1 cellular context compared by ENCODE assay signal in genomic region chr12:2959508-2960431, GRCh38.
TF ChIP-seq lines count a peak whose summit lies in the region.

No MANE protein-coding gene starts in this region.

TF ChIP-seq in HepG2, 621 proteins besides CTCF, POLR2A, EP300 and RAD21 (continued from another document and continues in another):
- no peak for TF ChIP-seq ZIK1 (CRISPR knock-in tag; IDR thresholded peaks at IDR 0.05; ENCODE audit: borderline replicate concordance, low read depth)
- no peak for TF ChIP-seq ZSCAN9 (CRISPR knock-in tag; IDR thresholded peaks at IDR 0.05; ENCODE audit: borderline replicate concordance)
- TF ChIP-seq PRDM4 (CRISPR knock-in tag; IDR thresholded peaks at IDR 0.05; ENCODE audit: borderline replicate concordance): no peak
- TF ChIP-seq, protein P1, sequence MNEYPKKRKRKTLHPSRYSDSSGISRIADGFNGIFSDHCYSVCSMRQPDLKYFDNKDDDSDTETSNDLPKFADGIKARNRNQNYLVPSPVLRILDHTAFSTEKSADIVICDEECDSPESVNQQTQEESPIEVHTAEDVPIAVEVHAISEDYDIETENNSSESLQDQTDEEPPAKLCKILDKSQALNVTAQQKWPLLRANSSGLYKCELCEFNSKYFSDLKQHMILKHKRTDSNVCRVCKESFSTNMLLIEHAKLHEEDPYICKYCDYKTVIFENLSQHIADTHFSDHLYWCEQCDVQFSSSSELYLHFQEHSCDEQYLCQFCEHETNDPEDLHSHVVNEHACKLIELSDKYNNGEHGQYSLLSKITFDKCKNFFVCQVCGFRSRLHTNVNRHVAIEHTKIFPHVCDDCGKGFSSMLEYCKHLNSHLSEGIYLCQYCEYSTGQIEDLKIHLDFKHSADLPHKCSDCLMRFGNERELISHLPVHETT (CRISPR knock-in tag; conservative IDR thresholded peaks at IDR 0.05): no peak; the same call in none of the 2 replicates
- no peak for TF ChIP-seq PCBP2 (optimal IDR thresholded peaks at IDR 0.05; ENCODE audit: low read depth, low read length, poor library complexity, severe bottlenecking)
- TF ChIP-seq, protein P2, sequence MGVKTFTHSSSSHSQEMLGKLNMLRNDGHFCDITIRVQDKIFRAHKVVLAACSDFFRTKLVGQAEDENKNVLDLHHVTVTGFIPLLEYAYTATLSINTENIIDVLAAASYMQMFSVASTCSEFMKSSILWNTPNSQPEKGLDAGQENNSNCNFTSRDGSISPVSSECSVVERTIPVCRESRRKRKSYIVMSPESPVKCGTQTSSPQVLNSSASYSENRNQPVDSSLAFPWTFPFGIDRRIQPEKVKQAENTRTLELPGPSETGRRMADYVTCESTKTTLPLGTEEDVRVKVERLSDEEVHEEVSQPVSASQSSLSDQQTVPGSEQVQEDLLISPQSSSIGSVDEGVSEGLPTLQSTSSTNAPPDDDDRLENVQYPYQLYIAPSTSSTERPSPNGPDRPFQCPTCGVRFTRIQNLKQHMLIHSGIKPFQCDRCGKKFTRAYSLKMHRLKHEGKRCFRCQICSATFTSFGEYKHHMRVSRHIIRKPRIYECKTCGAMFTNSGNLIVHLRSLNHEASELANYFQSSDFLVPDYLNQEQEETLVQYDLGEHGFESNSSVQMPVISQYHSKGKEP (CRISPR knock-in tag; IDR thresholded peaks at IDR 0.05): no peak
- TF ChIP-seq ZNF180 (CRISPR knock-in tag; IDR thresholded peaks at IDR 0.05; ENCODE audit: borderline replicate concordance, low read depth): no peak
- TF ChIP-seq ZNF747 (CRISPR knock-in tag; IDR thresholded peaks at IDR 0.05; ENCODE audit: borderline replicate concordance): no peak
- TF ChIP-seq ZNF253 (CRISPR knock-in tag; IDR thresholded peaks at IDR 0.05; ENCODE audit: borderline replicate concordance): no peak
- no peak; the same call in 1 of the 2 replicates for TF ChIP-seq ZNF362 (CRISPR knock-in tag; IDR thresholded peaks at IDR 0.05; ENCODE audit: borderline replicate concordance)
- TF ChIP-seq PHB2 (IDR thresholded peaks at IDR 0.05; ENCODE audit: partially characterized antibody): no peak
- no peak for TF ChIP-seq CENPX (CRISPR knock-in tag; IDR thresholded peaks at IDR 0.05)
- no peak for TF ChIP-seq CREB1 (IDR thresholded peaks at IDR 0.05)
- TF ChIP-seq CREB1 (CRISPR knock-in tag; IDR thresholded peaks at IDR 0.05): no peak
- no peak for TF ChIP-seq ZZZ3 (CRISPR knock-in tag; IDR thresholded peaks at IDR 0.05; ENCODE audit: borderline replicate concordance)
- no peak for TF ChIP-seq LBX2 (CRISPR knock-in tag; IDR thresholded peaks at IDR 0.05; ENCODE audit: borderline replicate concordance)
- no peak for TF ChIP-seq ZSCAN12 (CRISPR knock-in tag; IDR thresholded peaks at IDR 0.05)
- no peak for TF ChIP-seq PTBP1 (IDR thresholded peaks at IDR 0.05; ENCODE audit: low read depth, low read length, poor library complexity, severe bottlenecking)
- no peak for TF ChIP-seq ZNF337 (CRISPR knock-in tag; IDR thresholded peaks at IDR 0.05; ENCODE audit: borderline replicate concordance, low read depth)
- TF ChIP-seq MTA3 (CRISPR knock-in tag; IDR thresholded peaks at IDR 0.05): no peak
- no peak for TF ChIP-seq ZNF44 (CRISPR knock-in tag; IDR thresholded peaks at IDR 0.05)
- TF ChIP-seq ZNF276 (CRISPR knock-in tag; IDR thresholded peaks at IDR 0.05; ENCODE audit: low read depth): peak; percentile 78; the same call in 1 of the 2 replicates
- TF ChIP-seq, protein P3, sequence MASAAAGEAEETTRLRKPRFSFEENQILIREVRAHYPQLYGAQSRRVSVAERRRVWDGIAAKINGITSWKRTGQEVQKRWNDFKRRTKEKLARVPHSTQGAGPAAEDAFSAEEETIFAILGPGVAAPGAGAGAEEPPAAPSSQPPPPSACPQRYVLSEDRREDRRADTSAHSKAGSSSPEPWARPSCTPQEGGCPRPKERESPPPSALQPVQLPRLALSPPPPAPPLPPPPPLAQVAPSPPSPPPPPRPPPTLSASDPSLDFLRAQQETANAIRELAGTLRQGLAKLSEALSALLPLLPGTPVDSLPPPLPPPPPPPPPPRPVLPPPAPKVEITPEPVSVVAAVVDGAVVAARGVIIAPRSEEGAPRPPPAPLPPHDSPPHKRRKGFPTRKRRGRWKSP (CRISPR knock-in tag; IDR thresholded peaks at IDR 0.05): peak; percentile 76; the same call in 1 of the 2 replicates
- TF ChIP-seq ZBTB42 (CRISPR knock-in tag; IDR thresholded peaks at IDR 0.05): no peak
- TF ChIP-seq, protein P4, sequence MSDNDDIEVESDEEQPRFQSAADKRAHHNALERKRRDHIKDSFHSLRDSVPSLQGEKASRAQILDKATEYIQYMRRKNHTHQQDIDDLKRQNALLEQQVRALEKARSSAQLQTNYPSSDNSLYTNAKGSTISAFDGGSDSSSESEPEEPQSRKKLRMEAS (IDR thresholded peaks at IDR 0.05): peak; percentile 91
- 0 out of 2 replicates have a peak, but pooled peaks have one; percentile 43 for TF ChIP-seq ZNF672 (CRISPR knock-in tag; IDR thresholded peaks at IDR 0.05)
- TF ChIP-seq, protein P5, sequence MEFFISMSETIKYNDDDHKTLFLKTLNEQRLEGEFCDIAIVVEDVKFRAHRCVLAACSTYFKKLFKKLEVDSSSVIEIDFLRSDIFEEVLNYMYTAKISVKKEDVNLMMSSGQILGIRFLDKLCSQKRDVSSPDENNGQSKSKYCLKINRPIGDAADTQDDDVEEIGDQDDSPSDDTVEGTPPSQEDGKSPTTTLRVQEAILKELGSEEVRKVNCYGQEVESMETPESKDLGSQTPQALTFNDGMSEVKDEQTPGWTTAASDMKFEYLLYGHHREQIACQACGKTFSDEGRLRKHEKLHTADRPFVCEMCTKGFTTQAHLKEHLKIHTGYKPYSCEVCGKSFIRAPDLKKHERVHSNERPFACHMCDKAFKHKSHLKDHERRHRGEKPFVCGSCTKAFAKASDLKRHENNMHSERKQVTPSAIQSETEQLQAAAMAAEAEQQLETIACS (CRISPR knock-in tag; IDR thresholded peaks at IDR 0.05): no peak
- TF ChIP-seq ZNF800 (CRISPR knock-in tag; IDR thresholded peaks at IDR 0.05): peak; percentile 27; the same call in 1 of the 2 replicates
- TF ChIP-seq FOXC1 (CRISPR knock-in tag; IDR thresholded peaks at IDR 0.05; ENCODE audit: borderline replicate concordance): 0 out of 2 replicates have a peak, but pooled peaks have one; percentile 20
- TF ChIP-seq IKZF1 (IDR thresholded peaks at IDR 0.05): no peak
- no peak for TF ChIP-seq ZBTB20 (CRISPR knock-in tag; IDR thresholded peaks at IDR 0.05; ENCODE audit: borderline replicate concordance, low read depth)
- TF ChIP-seq ESRRA (CRISPR knock-in tag; IDR thresholded peaks at IDR 0.05; ENCODE audit: low read depth): no peak
- no peak for TF ChIP-seq ZNF414 (CRISPR knock-in tag; IDR thresholded peaks at IDR 0.05)
- TF ChIP-seq ZNF317 (CRISPR knock-in tag; IDR thresholded peaks at IDR 0.05): no peak; the same call in 1 of the 2 replicates
- peak; percentile 58; the same call in 1 of the 2 replicates for TF ChIP-seq HOXA5 (CRISPR knock-in tag; IDR thresholded peaks at IDR 0.05)
- TF ChIP-seq, protein P6, sequence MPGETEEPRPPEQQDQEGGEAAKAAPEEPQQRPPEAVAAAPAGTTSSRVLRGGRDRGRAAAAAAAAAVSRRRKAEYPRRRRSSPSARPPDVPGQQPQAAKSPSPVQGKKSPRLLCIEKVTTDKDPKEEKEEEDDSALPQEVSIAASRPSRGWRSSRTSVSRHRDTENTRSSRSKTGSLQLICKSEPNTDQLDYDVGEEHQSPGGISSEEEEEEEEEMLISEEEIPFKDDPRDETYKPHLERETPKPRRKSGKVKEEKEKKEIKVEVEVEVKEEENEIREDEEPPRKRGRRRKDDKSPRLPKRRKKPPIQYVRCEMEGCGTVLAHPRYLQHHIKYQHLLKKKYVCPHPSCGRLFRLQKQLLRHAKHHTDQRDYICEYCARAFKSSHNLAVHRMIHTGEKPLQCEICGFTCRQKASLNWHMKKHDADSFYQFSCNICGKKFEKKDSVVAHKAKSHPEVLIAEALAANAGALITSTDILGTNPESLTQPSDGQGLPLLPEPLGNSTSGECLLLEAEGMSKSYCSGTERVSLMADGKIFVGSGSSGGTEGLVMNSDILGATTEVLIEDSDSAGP (CRISPR knock-in tag; IDR thresholded peaks at IDR 0.05; ENCODE audit: borderline replicate concordance): peak; percentile 50; the same call in 1 of the 2 replicates
- 0 out of 2 replicates have a peak, but pooled peaks have one; percentile 68 for TF ChIP-seq ZMAT3 (CRISPR knock-in tag; conservative IDR thresholded peaks at IDR 0.05)
- TF ChIP-seq FOXK2 (IDR thresholded peaks at IDR 0.05): no peak
- no peak; the same call in 1 of the 2 replicates for TF ChIP-seq NFKB2 (CRISPR knock-in tag; IDR thresholded peaks at IDR 0.05; ENCODE audit: borderline replicate concordance)
- no peak for TF ChIP-seq ZNF160 (CRISPR knock-in tag; IDR thresholded peaks at IDR 0.05)
- peak; percentile 52; the same call in 1 of the 2 replicates for TF ChIP-seq ARNTL (CRISPR knock-in tag; IDR thresholded peaks at IDR 0.05)
- no peak for TF ChIP-seq TEAD3 (CRISPR knock-in tag; optimal IDR thresholded peaks at IDR 0.05; ENCODE audit: borderline replicate concordance)
- TF ChIP-seq IRF1 (CRISPR knock-in tag; IDR thresholded peaks at IDR 0.05; ENCODE audit: low read depth): 0 out of 2 replicates have a peak, but pooled peaks have one; percentile 48
- no peak for TF ChIP-seq ZNF674 (CRISPR knock-in tag; IDR thresholded peaks at IDR 0.05; ENCODE audit: low read depth)
- no peak for TF ChIP-seq SMAD1 (CRISPR knock-in tag; IDR thresholded peaks at IDR 0.05; ENCODE audit: borderline replicate concordance, low read depth)
- no peak for TF ChIP-seq SOX6 (IDR thresholded peaks at IDR 0.05)
- TF ChIP-seq SOX6 (CRISPR knock-in tag; IDR thresholded peaks at IDR 0.05): no peak
